18 cellular contexts compared by ENCODE assay signal in genomic region chr17:19714542-19715411, GRCh38. TPM values are rescaled to one million over a fixed set of nuclear protein-coding genes. Genes with fewer than 3 reads are reported as not detected.
DNase-seq lines count a peak whose midpoint lies in the region; ATAC-seq and TF ChIP-seq lines count a peak whose summit lies in the region.
"Had no signal": no experiment of that assay in that cellular context is flagged by ENCODE, and none has a peak within 500 bp of the region (broad histone marks: within the 10 kb centered on the region; RNA-seq: fewer than 3 reads in every experiment).

No MANE protein-coding gene starts in this region.

- H3K36me3 ChIP-seq in IMR-90 (ENCODE audit: control insufficient read depth, insufficient read depth, low read length) (no peaks in the 10 kb centered on the region), WERI-Rb-1 (no peaks in the 10 kb centered on the region)
- H3K36me3 ChIP-seq: esophagus squamous epithelium, neutrophil, right lobe of liver had no signal

- H2AFZ ChIP-seq in IMR-90 (replicated peaks; ENCODE audit: low read length, poor library complexity), result peak overlapping the region; percentile 14

- H3K27me3 ChIP-seq in IMR-90 (ENCODE audit: control insufficient read depth, insufficient read depth, low read length) (peaks cover 17% of the 10 kb centered on the region; the same call in 1 of the 2 replicates), WERI-Rb-1 (ENCODE audit: insufficient read depth, low read depth, severe bottlenecking) (no peaks in the 10 kb centered on the region)
- H3K27me3 ChIP-seq: esophagus squamous epithelium, neutrophil, right lobe of liver had no signal

- no peak overlapping the region for H2AK9ac ChIP-seq in IMR-90 (replicated peaks; ENCODE audit: low read depth, low read length, poor library complexity)

- no peak overlapping the region for H2AK5ac ChIP-seq in IMR-90 (ENCODE audit: low read depth, low read length)

- no peak overlapping the region for H3K56ac ChIP-seq in IMR-90 (ENCODE audit: extremely low read depth, insufficient read depth, low read length)

- in situ Hi-C loops in IMR-90 (cut with MboI; ENCODE audit: low sequenced_read_pairs), result no loop called here

- TF ChIP-seq CTCF in IMR-90 (conservative IDR thresholded peaks at IDR 0.05; ENCODE audit: low read depth, low read length) (no peak), WERI-Rb-1 (IDR thresholded peaks at IDR 0.05; ENCODE audit: low read depth, low read length) (0 out of 2 replicates have a peak, but pooled peaks have one; percentile 12)

- no peak overlapping the region for H4K5ac ChIP-seq in IMR-90 (ENCODE audit: low read depth, low read length)

- H3K14ac ChIP-seq in IMR-90 (replicated peaks; ENCODE audit: low read depth, low read length), result no peak overlapping the region

- DNase-seq in DMS53 treated with DMSO at 0.1 percent for 48 hours (lab: John Stamatoyannopoulos, UW; ENCODE audit: unreplicated experiment) (peak; percentile 41), IMR-90 (no peak), WERI-Rb-1 (no peak), mesenteric fat pad (ENCODE audit: low spot score) (peak; percentile 84), posterior vena cava (ENCODE audit: low spot score) (no peak)
- no peak for DNase-seq in activated CD4-positive, alpha-beta T cell treated with anti-CD3 and anti-CD28 coated beads, Interleukin-2, amount 50 U/mL, for 1 hour
- DNase-seq: activated CD4-positive, alpha-beta T cell treated with anti-CD3 and anti-CD28 coated beads for 4 hours; activated T-cell treated with anti-CD3 and anti-CD28 coated beads for 4 hours; esophagus squamous epithelium; glutamatergic neuron; midbrain; MM.1S; right lobe of liver; stimulated activated CD4-positive, alpha-beta T cell treated with anti-CD3 and anti-CD28 coated beads, Interleukin-2, amount 100 ng/mL, for 24 hours; substantia nigra had no signal

- ATAC-seq in IMR-90 (ENCODE audit: low read depth) (no peak), GM19452 (IDR thresholded peaks at IDR 0.05; ENCODE audit: unreplicated experiment) (no peak)

- H3K4me1 ChIP-seq in IMR-90 (ENCODE audit: control insufficient read depth, insufficient read depth, low read length), result no peaks in the 10 kb centered on the region
- H3K4me1 ChIP-seq: right lobe of liver had no signal

- H4K20me1 ChIP-seq in IMR-90 (ENCODE audit: insufficient read depth, low read length), result no peaks in the 10 kb centered on the region

- H3K23ac ChIP-seq in IMR-90 (ENCODE audit: low read depth, low read length), result no peak overlapping the region

- H3K79me1 ChIP-seq in IMR-90 (ENCODE audit: low read depth in 1 of 2, low read length in 2 of 2), result no peaks in the 10 kb centered on the region

- H2BK5ac ChIP-seq in IMR-90 (ENCODE audit: low read depth, low read length, poor library complexity, severe bottlenecking), result no peak overlapping the region

- H4K8ac ChIP-seq in IMR-90 (ENCODE audit: low read depth in 2 of 2, low read length in 2 of 2), result no peak overlapping the region

- H3K9me1 ChIP-seq in IMR-90 (ENCODE audit: insufficient read depth, low read length), result no peaks in the 10 kb centered on the region

- intact Hi-C loops in IMR-90 (cut with micrococcal nuclease) (no loop called here), posterior vena cava (cut with DNase I) (loop anchor here in 1 of 2 donors (1.0 kb wide), 1 partner anchor 43 kb away; no protein-coding TSS in a partner anchor)

- no peak for TF ChIP-seq POLR2A in IMR-90 (IDR thresholded peaks at IDR 0.05; ENCODE audit: low read depth, low read length)

- CTCF ChIA-PET in IMR-90 (lab: Yijun Ruan, JAX), result no interaction called here

- no peak overlapping the region for H3K9ac ChIP-seq in IMR-90 (ENCODE audit: low read depth, low read length)
- H3K9ac ChIP-seq: SK-N-SH had no signal

- no TSS peak for BruUV-seq in IMR-90 (replicated peaks; lab: Mats Ljungman, UMichigan)

- dilution Hi-C loops in IMR-90 (cut with HindIII; ENCODE audit: low sequenced_read_pairs, unreplicated experiment), result no loop called here

- no peak overlapping the region for H2BK20ac ChIP-seq in IMR-90 (ENCODE audit: low read depth, low read length)

- POLR2A ChIA-PET in IMR-90 (lab: Charles Lee; ENCODE audit: unreplicated experiment), result no interaction called here

- no peak overlapping the region for H4K91ac ChIP-seq in IMR-90 (ENCODE audit: insufficient read depth, low read depth, low read length)

- 82% methylated on average over 12 of the region's 27 CpGs; no CpG with 5 or more reads in 1 of the 2 experiments for WGBS in IMR-90 (ENCODE audit: extremely low coverage in 2 of 2, insufficient read length in 1 of 2), 2 experiments

- H3K4ac ChIP-seq in IMR-90 (ENCODE audit: low read depth, low read length), result no peak overlapping the region

- no peak overlapping the region for H3K27ac ChIP-seq in IMR-90 (ENCODE audit: insufficient read depth, low read length)
- H3K27ac ChIP-seq in WERI-Rb-1, result no peak overlapping the region
- H3K27ac ChIP-seq: esophagus squamous epithelium, neutrophil, right lobe of liver had no signal

- no peaks in the 10 kb centered on the region for H3K9me3 ChIP-seq in IMR-90 (ENCODE audit: control insufficient read depth, insufficient read depth, low read length)
- no peaks in the 10 kb centered on the region for H3K9me3 ChIP-seq in WERI-Rb-1 (ENCODE audit: severe bottlenecking)
- H3K9me3 ChIP-seq: esophagus squamous epithelium, neutrophil, right lobe of liver, SK-N-SH had no signal

- H3K4me3 ChIP-seq in IMR-90 (ENCODE audit: insufficient read depth, low read depth, low read length) (no peak overlapping the region), WERI-Rb-1 (ENCODE audit: low read depth, low read length) (no peak overlapping the region)
- H3K4me3 ChIP-seq: esophagus squamous epithelium, right lobe of liver had no signal

- H3K18ac ChIP-seq in IMR-90 (ENCODE audit: low read depth, low read length), result no peak overlapping the region

- H2BK120ac ChIP-seq in IMR-90 (ENCODE audit: low read depth, low read length), result no peak overlapping the region

- no peak overlapping the region for H3K4me2 ChIP-seq in IMR-90 (ENCODE audit: low read depth, low read length)
- H3K4me2 ChIP-seq: SK-N-SH had no signal

- no peak for TF ChIP-seq RAD21 in IMR-90 (IDR thresholded peaks at IDR 0.05; ENCODE audit: low read length)

- H2BK15ac ChIP-seq in IMR-90 (ENCODE audit: low read depth, low read length), result no peak overlapping the region

TF ChIP-seq in IMR-90, 13 proteins besides CTCF, POLR2A, EP300 and RAD21:
- TF ChIP-seq RFX5 (IDR thresholded peaks at IDR 0.05; ENCODE audit: low read depth, low read length) (no peak), MAZ (IDR thresholded peaks at IDR 0.05; ENCODE audit: borderline replicate concordance, low read depth, low read length) (no peak), RCOR1 (IDR thresholded peaks at IDR 0.05; ENCODE audit: insufficient replicate concordance, low read length) (no peak), USF2 (IDR thresholded peaks at IDR 0.05; ENCODE audit: low read depth, low read length) (no peak), FOS (IDR thresholded peaks at IDR 0.05; ENCODE audit: low read depth, low read length) (no peak), CEBPB (IDR thresholded peaks at IDR 0.05; ENCODE audit: low read depth, low read length) (no peak), CHD1 (IDR thresholded peaks at IDR 0.05; ENCODE audit: low read depth, low read length) (no peak)

RNA-seq across cellular contexts. Expression of gene SLC47A2, which starts 1.6 kb away (rescaled TPM):
- total RNA-seq in IMR-90 (2012; rRNA removed) (not detected in 2 replicates), mesenteric fat pad (not detected), posterior vena cava (not detected)
- polyA plus RNA-seq in IMR-90 (2012; rRNA removed), result not detected in 2 replicates
- not detected in 2 replicates for polyA plus RNA-seq in IMR-90 (2012; cell fraction: cytosol; rRNA removed)
- polyA plus RNA-seq in IMR-90 (2012; cell fraction: nucleus; rRNA removed; ENCODE audit: low replicate concordance), result not detected in 2 replicates
- total RNA-seq: right lobe of liver had no signal
- polyA plus RNA-seq: SK-N-SH had no signal

RNA-seq across cellular contexts. Expression of gene ALDH3A1, which starts 33.3 kb away (rescaled TPM):
- total RNA-seq in IMR-90 (2012; rRNA removed), result not detected in 2 replicates
- polyA plus RNA-seq in IMR-90 (2012; rRNA removed), result not detected in 2 replicates
- not detected in 2 replicates for polyA plus RNA-seq in IMR-90 (2012; cell fraction: cytosol; rRNA removed)
- polyA plus RNA-seq in IMR-90 (2012; cell fraction: nucleus; rRNA removed; ENCODE audit: low replicate concordance), result not detected in 2 replicates
- total RNA-seq in mesenteric fat pad, result 1.3 TPM
- total RNA-seq in posterior vena cava, result under 1 TPM in 1 of 2 donors, not detected in 1; 0.46 TPM

Comparison
In these comparisons a context has a peak if more than half of its experiments do, and no peak if none do; other contexts are left out.
1. DNase-seq: peak in DMS53 treated with DMSO at 0.1 percent for 48 hours (single experiment) and mesenteric fat pad (single experiment); none in IMR-90 (single experiment), WERI-Rb-1 (single experiment), posterior vena cava (single experiment) and activated CD4-positive, alpha-beta T cell treated with anti-CD3 and anti-CD28 coated beads, Interleukin-2, amount 50 U/mL, for 1 hour (single experiment).